Comparison of ENCODE assay signal across 8 cellular contexts in genomic region chr15:78108300-78109084, GRCh38. TPM values are rescaled to one million over a fixed set of nuclear protein-coding genes. Genes with fewer than 3 reads are reported as not detected.
DNase-seq lines count a peak whose midpoint lies in the region; ATAC-seq lines count a peak whose summit lies in the region.

No MANE protein-coding gene starts in this region.

- H3K4ac ChIP-seq in mesenchymal stem cell (ENCODE audit: low read depth in 1 of 2, low read length in 2 of 2), result no peak overlapping the region

- DNase-seq in Daoy (ENCODE audit: low read depth) (peak; percentile 80), NOMO-1 (lab: John Stamatoyannopoulos, UW; ENCODE audit: unreplicated experiment in 2 of 2) (peak; percentile 71 to 80), mesenchymal stem cell (peak; percentile 89)
- peak; percentile 67 to 72 for DNase-seq in activated CD8-positive, alpha-beta memory T cell treated with anti-CD3 and anti-CD28 coated beads for 1 hour (ENCODE audit: extremely low read depth in 1 of 2, low read depth in 1 of 2)
- DNase-seq in effector CD8-positive, alpha-beta T cell (lab: John Stamatoyannopoulos, UW), result peak; percentile 76
- peak; percentile 62 to 77 for DNase-seq in stimulated activated CD8-positive, alpha-beta memory T cell treated with anti-CD3 and anti-CD28 coated beads, Interleukin-15, amount 100 ng/mL, for 4 hours (ENCODE audit: low read depth in 2 of 2)

- WGBS in mesenchymal stem cell, result 38% methylated on average over 11 of the region's 11 CpGs

- no peak overlapping the region for H2BK120ac ChIP-seq in mesenchymal stem cell (ENCODE audit: low read depth, low read length)

- no peak overlapping the region for H3K9ac ChIP-seq in mesenchymal stem cell (ENCODE audit: low read length)

- no peak overlapping the region for H3K4me3 ChIP-seq in mesenchymal stem cell (ENCODE audit: insufficient read depth in 1 of 2, low read depth in 1 of 2, low read length in 2 of 2)

- H3K18ac ChIP-seq in mesenchymal stem cell (ENCODE audit: low read depth in 1 of 2, low read length in 2 of 2), result no peak overlapping the region

- H3K4me1 ChIP-seq in mesenchymal stem cell (ENCODE audit: control insufficient read depth, insufficient read depth, low read depth, low read length), result peaks cover 29% of the 10 kb centered on the region

- peak overlapping the region; percentile 55 for H2AK5ac ChIP-seq in mesenchymal stem cell (ENCODE audit: low read length, severe bottlenecking)

- no peak overlapping the region for H2BK15ac ChIP-seq in mesenchymal stem cell (ENCODE audit: low read depth, poor library complexity, severe bottlenecking)

- no peaks in the 10 kb centered on the region for H3K9me3 ChIP-seq in mesenchymal stem cell (ENCODE audit: control insufficient read depth, low read length)

- H2BK12ac ChIP-seq in mesenchymal stem cell (ENCODE audit: low read length in 2 of 2), result no peak overlapping the region

- H4K8ac ChIP-seq in mesenchymal stem cell (ENCODE audit: low read length), result no peak overlapping the region

- no peaks in the 10 kb centered on the region for H3K79me1 ChIP-seq in mesenchymal stem cell (replicated peaks; ENCODE audit: low read length, poor library complexity, severe bottlenecking)

- H2BK5ac ChIP-seq in mesenchymal stem cell (ENCODE audit: low read depth, low read length, poor library complexity, severe bottlenecking), result no peak overlapping the region

- H3K23ac ChIP-seq in mesenchymal stem cell (ENCODE audit: low read length in 2 of 2), result no peak overlapping the region

- no peak overlapping the region for H3K4me2 ChIP-seq in mesenchymal stem cell (ENCODE audit: low read length, poor library complexity, severe bottlenecking)

- H3K27ac ChIP-seq in mesenchymal stem cell (ENCODE audit: low read length, poor library complexity, severe bottlenecking), result no peak overlapping the region

- H2AFZ ChIP-seq in mesenchymal stem cell (ENCODE audit: low read depth, low read length), result no peak overlapping the region

- H3K27me3 ChIP-seq in mesenchymal stem cell (ENCODE audit: control insufficient read depth in 1 of 2, insufficient read depth in 1 of 2, low read length in 2 of 2), result peaks cover 0 to 18% of the 10 kb centered on the region in 2 experiments

- H3K36me3 ChIP-seq in mesenchymal stem cell (ENCODE audit: control insufficient read depth in 1 of 2, insufficient read depth in 2 of 2, low read depth in 1 of 2, low read length in 2 of 2), result peaks cover 0 to 16% of the 10 kb centered on the region in 2 experiments

- ATAC-seq in HG03354 (IDR thresholded peaks at IDR 0.05; ENCODE audit: poor library complexity, severe bottlenecking, unreplicated experiment), result peak; percentile 60
- ATAC-seq in GM21367 (IDR thresholded peaks at IDR 0.05; ENCODE audit: unreplicated experiment), result no peak

- H4K91ac ChIP-seq in mesenchymal stem cell (ENCODE audit: low read length), result no peak overlapping the region

- no peak overlapping the region for H3K14ac ChIP-seq in mesenchymal stem cell (ENCODE audit: low read length in 2 of 2)

RNA-seq across cellular contexts. Expression of gene SH2D7, which starts 16.1 kb away (rescaled TPM):
- total RNA-seq in Daoy (2014; rRNA removed; shearing (Covaris generic)), result not detected in 2 replicates
- 0.01 TPM for polyA plus RNA-seq in mesenchymal stem cell (2013, experiment 1 of 2)
- polyA plus RNA-seq in mesenchymal stem cell (2013, experiment 2 of 2), result 0.01 TPM

RNA-seq across cellular contexts. Expression of gene CIB2, which starts 22.8 kb away (rescaled TPM):
- 2.0 and 6.7 TPM in 2 replicates for total RNA-seq in Daoy (2014; rRNA removed; shearing (Covaris generic))
- 23.7 TPM for polyA plus RNA-seq in mesenchymal stem cell (2013, experiment 1 of 2)
- 21.9 TPM for polyA plus RNA-seq in mesenchymal stem cell (2013, experiment 2 of 2)

RNA-seq across cellular contexts. Expression of gene TBC1D2B, which starts 31.0 kb away (rescaled TPM):
- 8.2 and 8.7 TPM in 2 replicates for total RNA-seq in Daoy (2014; rRNA removed; shearing (Covaris generic))
- polyA plus RNA-seq in mesenchymal stem cell (2013, experiment 1 of 2), result 43.1 TPM
- 41.2 TPM for polyA plus RNA-seq in mesenchymal stem cell (2013, experiment 2 of 2)

RNA-seq across cellular contexts. Expression of gene IDH3A, which starts 40.7 kb away (rescaled TPM):
- total RNA-seq in Daoy (2014; rRNA removed; shearing (Covaris generic)), result 56.3 and 74.2 TPM in 2 replicates
- 17.7 TPM for polyA plus RNA-seq in mesenchymal stem cell (2013, experiment 1 of 2)
- polyA plus RNA-seq in mesenchymal stem cell (2013, experiment 2 of 2), result 19.5 TPM
